19 cellular contexts compared by ENCODE assay signal in the genomic region with DNA sequence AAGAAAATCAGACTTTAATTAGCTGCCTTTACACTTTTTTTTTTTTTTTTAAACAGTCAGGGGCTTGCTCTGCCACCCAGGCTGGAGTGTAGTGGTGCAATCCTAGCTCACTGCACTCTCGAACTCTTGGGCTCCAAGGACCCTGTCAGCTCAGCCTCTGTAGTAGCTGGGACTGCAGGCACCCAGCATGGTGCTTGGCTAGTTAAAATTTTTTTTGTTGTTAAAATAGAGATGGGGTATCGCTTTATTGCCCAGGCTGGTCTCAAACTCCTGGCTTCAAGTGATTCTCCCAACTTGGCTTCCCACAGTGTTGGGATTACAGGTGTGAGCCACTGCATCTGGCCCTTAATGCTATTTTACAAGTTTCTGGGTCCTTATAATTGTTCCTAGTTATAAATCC.
"Had no signal": no experiment of that assay in that cellular context is flagged by ENCODE, and none has a peak within 500 bp of the region (broad histone marks: within the 10 kb centered on the region; RNA-seq: fewer than 3 reads in every experiment).

No MANE protein-coding gene starts in this region.

- H3K9me3 ChIP-seq: esophagus muscularis mucosa, gastrocnemius medialis, left lung, lower lobe of right lung had no signal

- DNase-seq: dermis blood vessel endothelial cell; dorsolateral prefrontal cortex; effector CD4-positive, alpha-beta T cell; effector memory CD4-positive, alpha-beta T cell; foreskin fibroblast; foreskin melanocyte; gastrocnemius medialis; glutamatergic neuron; head of caudate nucleus; heart right ventricle; hippocampal formation; left cardiac atrium; left lung; left ventricle myocardium superior; lower lobe of right lung; mesenchymal stem cell; midbrain had no signal

- H3K4me1 ChIP-seq: esophagus muscularis mucosa, gastrocnemius medialis, heart right ventricle, left lung, lower lobe of right lung had no signal

- ATAC-seq: gastrocnemius medialis, heart right ventricle, left cardiac atrium, left lung, left ventricle myocardium superior, lower lobe of right lung had no signal

- H3K27ac ChIP-seq: coronary artery, dorsolateral prefrontal cortex, esophagus muscularis mucosa, gastrocnemius medialis, heart right ventricle, left lung, lower lobe of right lung had no signal

- H3K4me3 ChIP-seq: coronary artery, dorsolateral prefrontal cortex, esophagus muscularis mucosa, gastrocnemius medialis, heart right ventricle, left lung, lower lobe of right lung had no signal

- H3K36me3 ChIP-seq: esophagus muscularis mucosa, gastrocnemius medialis, heart right ventricle, left lung, lower lobe of right lung had no signal

- H3K27me3 ChIP-seq: dorsolateral prefrontal cortex, esophagus muscularis mucosa, gastrocnemius medialis, heart right ventricle, left lung had no signal
